Comparison of ENCODE assay signal across 18 cellular contexts in genomic region chr5:66246621-66247020, GRCh38.
DNase-seq lines count a peak whose midpoint lies in the region; TF ChIP-seq lines count a peak whose summit lies in the region.
"Had no signal": no experiment of that assay in that cellular context is flagged by ENCODE, and none has a peak within 500 bp of the region (broad histone marks: within the 10 kb centered on the region; RNA-seq: fewer than 3 reads in every experiment).

No MANE protein-coding gene starts in this region.

- H3K36me3 ChIP-seq in breast epithelium (no peaks in the 10 kb centered on the region), adipocyte (ENCODE audit: control insufficient read depth, insufficient read depth, low read length, severe bottlenecking) (no peaks in the 10 kb centered on the region), transverse colon (no peaks in the 10 kb centered on the region), ovary (no peaks in the 10 kb centered on the region)
- H3K36me3 ChIP-seq: colonic mucosa, neutrophil had no signal

- CTCF ChIA-PET in MCF 10A (lab: Yijun Ruan, JAX), result interaction anchor here (0.5 to 0.7 kb wide), 2 partner anchors 277 to 294 kb away, joined by 3 read pairs; no protein-coding TSS in a partner anchor

- H3K4me3 Mint-ChIP-seq in MCF 10A (ENCODE audit: unreplicated experiment), result no peak overlapping the region
- H3K4me3 Mint-ChIP-seq: activated naive CD8-positive, alpha-beta T cell; stimulated activated naive CD8-positive, alpha-beta T cell treated with anti-CD3 and anti-CD28 coated beads, Interleukin-15, amount 100 ng/mL, for 72 hours had no signal

- BruUV-seq in MCF 10A (replicated peaks; lab: Mats Ljungman, UMichigan), result no TSS peak

- no peaks in the 10 kb centered on the region for H3K27me3 ChIP-seq in breast epithelium
- no peaks in the 10 kb centered on the region for H3K27me3 ChIP-seq in adipocyte (replicated peaks; ENCODE audit: control insufficient read depth, insufficient read depth, low read length)
- H3K27me3 ChIP-seq in transverse colon, result no peaks in the 10 kb centered on the region
- no peaks in the 10 kb centered on the region for H3K27me3 ChIP-seq in ovary
- H3K27me3 ChIP-seq: colonic mucosa, neutrophil had no signal

- in situ Hi-C loops in transverse colon (cut with MboI; ENCODE audit: low pct_ligation_motif_present in 1 of 4, low pct_unique_long_range_greater_than_20kb in 1 of 4, low sequenced_read_pairs in 3 of 4), result no loop called here

- no peaks in the 10 kb centered on the region for H3K4me1 ChIP-seq in breast epithelium
- H3K4me1 ChIP-seq in adipocyte (ENCODE audit: control insufficient read depth, insufficient read depth, low read length), result peaks cover 12% of the 10 kb centered on the region
- H3K4me1 ChIP-seq in transverse colon, result no peaks in the 10 kb centered on the region
- H3K4me1 ChIP-seq in ovary (ENCODE audit: insufficient read depth), result peaks cover 8% of the 10 kb centered on the region
- H3K4me1 ChIP-seq: colonic mucosa had no signal

- peaks cover under 1% of the 10 kb centered on the region for H3K27me3 Mint-ChIP-seq in MCF 10A (ENCODE audit: insufficient read depth, unreplicated experiment)
- H3K27me3 Mint-ChIP-seq: activated naive CD8-positive, alpha-beta T cell; stimulated activated naive CD8-positive, alpha-beta T cell treated with anti-CD3 and anti-CD28 coated beads, Interleukin-15, amount 100 ng/mL, for 72 hours had no signal

- WGBS in transverse colon (ENCODE audit: low coverage in 1 of 2), 2 donors, result 71 to 72% methylated on average over 5 to 6 of the region's 6 CpGs
- WGBS in ovary, 3 donors, result 77 to 82% (median 82%) methylated on average over 6 of the region's 6 CpGs

- H3K4me1 Mint-ChIP-seq in MCF 10A (ENCODE audit: insufficient read depth, unreplicated experiment), result no peaks in the 10 kb centered on the region
- H3K4me1 Mint-ChIP-seq: stimulated activated naive CD8-positive, alpha-beta T cell treated with anti-CD3 and anti-CD28 coated beads, Interleukin-15, amount 100 ng/mL, for 72 hours had no signal

- DNase-seq in MCF 10A (ENCODE audit: unreplicated experiment) (peak; percentile 55), breast epithelium (ENCODE audit: low spot score in 2 of 2) (no peak), adipocyte (ENCODE audit: low read depth) (peak; percentile 62), fibroblast of the conjunctiva (ENCODE audit: low read depth) (peak; percentile 13), NCI-H1092 (lab: John Stamatoyannopoulos, UW) (no peak), transverse colon (no peak), GDM1 (lab: John Stamatoyannopoulos, UW) (no peak), ovary (no peak)
- DNase-seq: 8988T; activated CD4-positive, CD25-positive, alpha-beta regulatory T cell; activated CD8-positive, alpha-beta memory T cell treated with anti-CD3 and anti-CD28 coated beads, Interleukin-2, amount 50 U/mL, for 48 hours; colonic mucosa; erythroblast; NCI-H2171 treated with DMSO at 0.1 percent for 48 hours; stimulated activated naive CD8-positive, alpha-beta T cell treated with anti-CD3 and anti-CD28 coated beads, Interleukin-15, amount 100 ng/mL, for 72 hours had no signal

- no peak overlapping the region for H3K27ac ChIP-seq in breast epithelium
- H3K27ac ChIP-seq in transverse colon, result no peak overlapping the region
- no peak overlapping the region for H3K27ac ChIP-seq in ovary
- H3K27ac ChIP-seq: colonic mucosa, neutrophil had no signal

- TF ChIP-seq POLR2A in breast epithelium (IDR thresholded peaks at IDR 0.05) (no peak), transverse colon (IDR thresholded peaks at IDR 0.05) (no peak), ovary (IDR thresholded peaks at IDR 0.05) (no peak)

- no peaks in the 10 kb centered on the region for H3K9me3 Mint-ChIP-seq in MCF 10A (ENCODE audit: unreplicated experiment)
- H3K9me3 Mint-ChIP-seq: stimulated activated naive CD8-positive, alpha-beta T cell treated with anti-CD3 and anti-CD28 coated beads, Interleukin-15, amount 100 ng/mL, for 72 hours had no signal

- TF ChIP-seq EP300 in transverse colon (IDR thresholded peaks at IDR 0.05; ENCODE audit: low read depth) (no peak), ovary (IDR thresholded peaks at IDR 0.05) (no peak)

- H3K4me3 ChIP-seq in breast epithelium, result no peak overlapping the region
- peak overlapping the region; percentile 53 for H3K4me3 ChIP-seq in adipocyte (ENCODE audit: low read length)
- H3K4me3 ChIP-seq in transverse colon, result no peak overlapping the region
- H3K4me3 ChIP-seq in ovary, result no peak overlapping the region
- H3K4me3 ChIP-seq: colonic mucosa, skin epidermis had no signal

- POLR2A ChIA-PET in MCF 10A (lab: Yijun Ruan, JAX), result interaction anchor here (0.7 to 1.0 kb wide), 3 partner anchors 19 to 56 kb away, joined by 3 read pairs; no protein-coding TSS in a partner anchor

- H3K9me3 ChIP-seq in breast epithelium (no peaks in the 10 kb centered on the region), adipocyte (ENCODE audit: control insufficient read depth, low read length) (no peaks in the 10 kb centered on the region), transverse colon (no peaks in the 10 kb centered on the region), ovary (no peaks in the 10 kb centered on the region)
- H3K9me3 ChIP-seq: colonic mucosa, neutrophil had no signal

- H3K36me3 Mint-ChIP-seq in MCF 10A (ENCODE audit: insufficient read depth, unreplicated experiment), result no peaks in the 10 kb centered on the region
- H3K36me3 Mint-ChIP-seq: activated naive CD8-positive, alpha-beta T cell had no signal

- TF ChIP-seq CTCF in MCF 10A (IDR thresholded peaks at IDR 0.05; ENCODE audit: unreplicated experiment), result no peak
- TF ChIP-seq CTCF in breast epithelium (IDR thresholded peaks at IDR 0.05), result no peak
- no peak for TF ChIP-seq CTCF in transverse colon (IDR thresholded peaks at IDR 0.05)
- TF ChIP-seq CTCF in ovary (IDR thresholded peaks at IDR 0.05), result no peak

- intact Hi-C loops in MCF 10A (cut with micrococcal nuclease), result no loop called here
- intact Hi-C loops in breast epithelium (cut with DNase I; ENCODE audit: low total_unique reads), result no loop called here
- intact Hi-C loops in transverse colon (cut with DNase I; ENCODE audit: low total_unique reads), result no loop called here
- intact Hi-C loops in ovary (cut with DNase I), result no loop called here

- H3K27ac Mint-ChIP-seq in MCF 10A (ENCODE audit: low read depth, unreplicated experiment), result no peak overlapping the region
- H3K27ac Mint-ChIP-seq: activated naive CD8-positive, alpha-beta T cell; stimulated activated naive CD8-positive, alpha-beta T cell treated with anti-CD3 and anti-CD28 coated beads, Interleukin-15, amount 100 ng/mL, for 72 hours had no signal

- no peak overlapping the region for H3K9ac ChIP-seq in adipocyte (ENCODE audit: low read length)

Comparison
In these comparisons a context has a peak if more than half of its experiments do, and no peak if none do; other contexts are left out.
1. DNase-seq: peak in MCF 10A (single experiment), adipocyte (single experiment) and fibroblast of the conjunctiva (single experiment); none in breast epithelium (0 of 2), NCI-H1092 (single experiment), transverse colon (single experiment), GDM1 (single experiment) and ovary (0 of 5).